In the genomic region with DNA sequence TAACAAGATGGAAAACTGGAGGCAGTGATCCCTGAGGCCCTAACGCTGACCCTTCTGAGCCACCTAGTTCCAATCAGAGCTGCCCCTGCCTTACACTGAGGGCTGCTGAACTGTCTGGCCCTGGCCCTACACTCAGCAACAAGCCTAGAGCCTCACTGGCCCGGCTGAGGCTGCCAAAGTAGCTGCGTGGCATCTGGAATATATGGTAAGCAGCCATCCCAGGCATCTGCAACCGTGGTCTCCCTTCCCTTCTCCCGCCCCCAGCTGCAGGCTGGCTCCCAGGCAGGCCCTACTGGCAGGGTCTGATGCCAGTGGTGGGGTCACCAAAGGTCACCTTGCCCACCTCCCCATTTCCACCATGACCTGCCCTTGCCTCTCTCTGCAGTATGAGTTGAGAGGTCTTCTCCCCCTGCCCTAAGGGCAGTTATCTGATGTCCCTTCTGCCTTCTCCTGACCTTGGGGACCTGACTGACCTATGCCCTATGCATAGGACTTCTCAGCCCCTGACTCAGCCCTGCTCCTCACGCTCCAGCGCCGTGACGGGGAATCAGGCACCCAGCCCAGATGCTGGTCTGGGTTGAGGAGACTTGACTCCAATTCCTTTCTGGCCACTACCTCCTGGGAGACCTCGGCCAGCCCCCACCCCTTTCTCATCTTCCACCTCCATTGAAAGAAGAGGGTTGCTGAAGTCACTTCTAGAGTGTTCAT, we compare ENCODE assay signal across 1 cellular context.
TF ChIP-seq lines count a peak whose summit lies in the region.

No MANE protein-coding gene starts in this region.

TF ChIP-seq in K562, 482 proteins besides CTCF, POLR2A, EP300 and RAD21:
- TF ChIP-seq KLF6 (CRISPR knock-in tag; IDR thresholded peaks at IDR 0.05; ENCODE audit: borderline replicate concordance): no peak
- TF ChIP-seq ESRRA (IDR thresholded peaks at IDR 0.05; ENCODE audit: borderline replicate concordance, low read depth): peak; percentile 51; the same call in 1 of the 2 replicates
- no peak for TF ChIP-seq RFX1 (IDR thresholded peaks at IDR 0.05)
